In genomic region chr3:124063168-124063909, GRCh38 we compare ENCODE assay signal across 15 cellular contexts. TPM values are rescaled to one million over a fixed set of nuclear protein-coding genes. Genes with fewer than 3 reads are reported as not detected.
DNase-seq lines count a peak whose midpoint lies in the region; ATAC-seq and TF ChIP-seq lines count a peak whose summit lies in the region.
"Had no signal": no experiment of that assay in that cellular context is flagged by ENCODE, and none has a peak within 500 bp of the region (broad histone marks: within the 10 kb centered on the region; RNA-seq: fewer than 3 reads in every experiment).

No MANE protein-coding gene starts in this region.

- TF ChIP-seq CTCF in VCaP (conservative IDR thresholded peaks at IDR 0.05) (no peak), brain microvascular endothelial cell (IDR thresholded peaks at IDR 0.05; ENCODE audit: low read depth, low read length, missing control alignments) (no peak)

- H3K9me3 Mint-ChIP-seq in immature natural killer cell = no peaks in the 10 kb centered on the region
- no peaks in the 10 kb centered on the region for H3K9me3 Mint-ChIP-seq in activated naive CD8-positive, alpha-beta T cell treated with anti-CD3 and anti-CD28 coated beads for 36 hours
- H3K9me3 Mint-ChIP-seq: activated T-helper 2 cell treated with anti-CD3 and anti-CD28 coated beads, Interferon-gamma antibody, Interleukin-2, Interleukin-4, amounts not matched to agents 10 μg/mL and 5 μg/mL and 100 μg/mL, durations not matched to agents 14 hours and 24 hours and 36 hours; central memory CD8-positive, alpha-beta T cell; HFFc6 had no signal

- no peaks in the 10 kb centered on the region for H3K9me3 ChIP-seq in right cardiac atrium (ENCODE audit: control insufficient read depth, low read length)
- H3K9me3 ChIP-seq: right lobe of liver, thyroid gland had no signal

- no peaks in the 10 kb centered on the region for H3K36me3 ChIP-seq in brain microvascular endothelial cell (replicated peaks)
- H3K36me3 ChIP-seq: thyroid gland had no signal

- H3K4me3 ChIP-seq in right cardiac atrium (ENCODE audit: low read length) = no peak overlapping the region
- no peak overlapping the region for H3K4me3 ChIP-seq in brain microvascular endothelial cell (ENCODE audit: low read depth, low read length)
- H3K4me3 ChIP-seq: right lobe of liver, thyroid gland had no signal

- WGBS in right cardiac atrium = 50% methylated on average over 9 of the region's 9 CpGs

- H3K27ac Mint-ChIP-seq in immature natural killer cell = no peak overlapping the region
- no peak overlapping the region for H3K27ac Mint-ChIP-seq in activated naive CD8-positive, alpha-beta T cell treated with anti-CD3 and anti-CD28 coated beads for 36 hours
- H3K27ac Mint-ChIP-seq: activated T-helper 2 cell treated with anti-CD3 and anti-CD28 coated beads, Interferon-gamma antibody, Interleukin-2, Interleukin-4, amounts not matched to agents 10 μg/mL and 5 μg/mL and 100 μg/mL, durations not matched to agents 14 hours and 24 hours and 36 hours; HFFc6 had no signal

- H3K27me3 Mint-ChIP-seq in immature natural killer cell (ENCODE audit: low read depth in 3 of 3) = peaks cover 0 to 3% (median 2%) of the 10 kb centered on the region in 3 donors
- H3K27me3 Mint-ChIP-seq in activated naive CD8-positive, alpha-beta T cell treated with anti-CD3 and anti-CD28 coated beads for 36 hours = peaks cover 3% of the 10 kb centered on the region

- peaks cover 11% of the 10 kb centered on the region for H3K4me1 ChIP-seq in right cardiac atrium (ENCODE audit: control insufficient read depth, insufficient read depth, low read length)
- H3K4me1 ChIP-seq: right lobe of liver, thyroid gland had no signal

- peak overlapping the region; percentile 20; the same call in 1 of the 2 replicates for H3K27ac ChIP-seq in VCaP
- H3K27ac ChIP-seq in right cardiac atrium (ENCODE audit: low read length) = no peak overlapping the region
- H3K27ac ChIP-seq in brain microvascular endothelial cell = no peak overlapping the region
- H3K27ac ChIP-seq: right lobe of liver, thyroid gland had no signal

- H3K4me3 Mint-ChIP-seq in immature natural killer cell = no peak overlapping the region
- H3K4me3 Mint-ChIP-seq in activated naive CD8-positive, alpha-beta T cell treated with anti-CD3 and anti-CD28 coated beads for 36 hours = no peak overlapping the region
- H3K4me3 Mint-ChIP-seq: central memory CD8-positive, alpha-beta T cell; HFFc6 had no signal

- in situ Hi-C loops in brain microvascular endothelial cell (cut with HindIII; ENCODE audit: low pct_ligation_motif_present, low sequenced_read_pairs) = no loop called here

- DNase-seq in Right ventricle myocardium superior (no peak), cardiac septum (ENCODE audit: low spot score) (no peak), right cardiac atrium (no peak), immature natural killer cell (no peak), brain microvascular endothelial cell (no peak)
- no peak for DNase-seq in activated naive CD8-positive, alpha-beta T cell treated with anti-CD3 and anti-CD28 coated beads for 36 hours
- DNase-seq: activated CD4-positive, alpha-beta T cell treated with anti-CD3 and anti-CD28 coated beads for 48 hours; HFFc6; NCI-H1417 treated with DMSO at 0.1 percent for 48 hours; right lobe of liver; thyroid gland had no signal

- no peaks in the 10 kb centered on the region for H3K4me1 Mint-ChIP-seq in immature natural killer cell
- no peaks in the 10 kb centered on the region for H3K4me1 Mint-ChIP-seq in activated naive CD8-positive, alpha-beta T cell treated with anti-CD3 and anti-CD28 coated beads for 36 hours
- H3K4me1 Mint-ChIP-seq: central memory CD8-positive, alpha-beta T cell had no signal

- intact Hi-C loops in Right ventricle myocardium superior (cut with DNase I) (no loop called here), cardiac septum (cut with DNase I) (no loop called here), right cardiac atrium (cut with DNase I) (no loop called here)

- peak; percentile 54 for ATAC-seq in Right ventricle myocardium superior (ENCODE audit: poor library complexity)
- peak; percentile 25 to 28 for ATAC-seq in right cardiac atrium
- ATAC-seq in GM18867 (IDR thresholded peaks at IDR 0.05; ENCODE audit: unreplicated experiment) = no peak

- H3K27me3 ChIP-seq in right cardiac atrium (ENCODE audit: control insufficient read depth, insufficient read depth) (no peaks in the 10 kb centered on the region), brain microvascular endothelial cell (replicated peaks) (no peaks in the 10 kb centered on the region)
- H3K27me3 ChIP-seq: right lobe of liver, thyroid gland had no signal

- H3K36me3 Mint-ChIP-seq in immature natural killer cell = no peaks in the 10 kb centered on the region
- H3K36me3 Mint-ChIP-seq in activated naive CD8-positive, alpha-beta T cell treated with anti-CD3 and anti-CD28 coated beads for 36 hours = no peaks in the 10 kb centered on the region

RNA-seq across cellular contexts. Expression of gene KALRN, which starts 30.2 kb away (rescaled TPM):
- 66.3 TPM for total RNA-seq in Right ventricle myocardium superior
- total RNA-seq in cardiac septum = 139 TPM
- 10 to 100 TPM; 44.2 to 58.4 (median 45.6) TPM for total RNA-seq in right cardiac atrium
- polyA plus RNA-seq in right cardiac atrium = 19.5 TPM
- 1 to 10 TPM in 2 of 3 donors, under 1 TPM in 1; 0.34 to 2.1 (median 1.4) TPM for polyA plus RNA-seq in immature natural killer cell
- total RNA-seq in activated naive CD8-positive, alpha-beta T cell treated with anti-CD3 and anti-CD28 coated beads for 36 hours = 1 to 10 TPM; 5.9 to 6.9 TPM
